25 cellular contexts compared by ENCODE assay signal in the genomic region with DNA sequence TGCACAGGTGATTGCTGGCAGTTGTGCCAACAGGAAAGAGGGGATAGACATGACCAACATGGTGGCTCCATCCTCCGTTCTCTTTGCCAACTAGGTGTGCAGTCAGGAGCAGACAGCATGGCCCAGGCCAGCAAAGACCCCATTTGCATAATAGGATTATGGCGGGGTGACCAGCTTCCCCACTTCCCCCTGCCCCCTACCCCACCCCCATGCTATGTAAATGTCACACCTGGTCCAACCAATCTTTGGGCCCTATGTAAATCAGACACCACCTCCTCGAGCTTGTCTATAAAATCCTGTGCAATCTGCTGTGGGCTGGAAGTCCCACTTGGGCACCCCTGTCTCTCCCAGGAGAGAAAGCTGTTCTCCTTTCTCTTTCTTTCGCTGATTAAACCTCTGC.
"Had no signal": no experiment of that assay in that cellular context is flagged by ENCODE, and none has a peak within 500 bp of the region (broad histone marks: within the 10 kb centered on the region; RNA-seq: fewer than 3 reads in every experiment).

No MANE protein-coding gene starts in this region.

- DNase-seq: activated CD4-positive, alpha-beta T cell treated with anti-CD3 and anti-CD28 coated beads for 1 hour; activated CD4-positive, alpha-beta T cell treated with anti-CD3 and anti-CD28 coated beads, Interleukin-2, amount 10 ng/mL, durations not matched to agents 24 days and 14 days; activated CD4-positive, alpha-beta T cell treated with anti-CD3 and anti-CD28 coated beads, Interleukin-2, amount 50 U/mL, for 48 hours; activated CD8-positive, alpha-beta memory T cell treated with anti-CD3 and anti-CD28 coated beads, Interleukin-2, amount 10 ng/mL, durations not matched to agents 7 days and 5 days; activated effector memory CD4-positive, alpha-beta T cell treated with anti-CD3 and anti-CD28 coated beads, Interleukin-2, amount 50 U/mL, for 16 hours; activated naive CD4-positive, alpha-beta T cell treated with Interleukin-2 at 50 U/mL for 16 hours; activated naive CD8-positive, alpha-beta T cell treated with anti-CD3 and anti-CD28 coated beads, Interleukin-2, amount 50 U/mL, for 24 hours; activated T-cell treated with anti-CD3 and anti-CD28 coated beads, Interleukin-2, amount 50 U/mL, for 4 hours; amniotic stem cell; body of pancreas; central memory CD4-positive, alpha-beta T cell; MM.1S; NCI-H1105 treated with DMSO at 0.1 percent for 48 hours; NCI-H1436 treated with DMSO at 0.1 percent for 48 hours; NCI-H187; NCI-H2081; NCI-H2227 treated with DMSO at 0.1 percent for 48 hours; NCI-H446 treated with DMSO at 0.1 percent for 48 hours; NCI-H526 treated with DMSO at 0.1 percent for 48 hours; PC-9; SK-N-SH; T-helper 1 cell had no signal

- H3K36me3 ChIP-seq: ascending aorta had no signal

- H3K9me3 Mint-ChIP-seq: activated CD4-positive, alpha-beta T cell treated with anti-CD3 and anti-CD28 coated beads, Interleukin-2, amount 10 ng/mL, durations not matched to agents 24 days and 14 days; activated T-cell treated with anti-CD3 and anti-CD28 coated beads, Interleukin-2, amount 50 U/mL, for 4 hours; WTC11 had no signal

- H3K4me1 Mint-ChIP-seq: activated CD4-positive, alpha-beta T cell treated with anti-CD3 and anti-CD28 coated beads, Interleukin-2, amount 10 ng/mL, durations not matched to agents 24 days and 14 days; activated CD8-positive, alpha-beta memory T cell treated with anti-CD3 and anti-CD28 coated beads, Interleukin-2, amount 10 ng/mL, durations not matched to agents 7 days and 5 days; activated naive CD8-positive, alpha-beta T cell treated with anti-CD3 and anti-CD28 coated beads, Interleukin-2, amount 50 U/mL, for 24 hours had no signal

- ATAC-seq: activated CD8-positive, alpha-beta memory T cell treated with anti-CD3 and anti-CD28 coated beads, Interleukin-2, amount 10 ng/mL, durations not matched to agents 7 days and 5 days; activated naive CD4-positive, alpha-beta T cell treated with anti-CD3 and anti-CD28 coated beads, Interleukin-2, amount 50 U/mL, for 72 hours; activated naive CD8-positive, alpha-beta T cell treated with anti-CD3 and anti-CD28 coated beads, Interleukin-2, amount 50 U/mL, for 24 hours; activated T-cell treated with anti-CD3 and anti-CD28 coated beads, Interleukin-2, amount 50 U/mL, for 4 hours; body of pancreas; WTC11 had no signal

- H3K4me1 ChIP-seq: ascending aorta, body of pancreas had no signal

- H3K9me3 ChIP-seq: ascending aorta, body of pancreas, SK-N-SH had no signal

- H3K27ac Mint-ChIP-seq: activated CD4-positive, alpha-beta T cell treated with anti-CD3 and anti-CD28 coated beads, Interleukin-2, amount 10 ng/mL, durations not matched to agents 24 days and 14 days; activated CD8-positive, alpha-beta memory T cell treated with anti-CD3 and anti-CD28 coated beads, Interleukin-2, amount 10 ng/mL, durations not matched to agents 7 days and 5 days; activated naive CD4-positive, alpha-beta T cell treated with anti-CD3 and anti-CD28 coated beads, Interleukin-2, amount 50 U/mL, for 72 hours; activated naive CD8-positive, alpha-beta T cell treated with anti-CD3 and anti-CD28 coated beads, Interleukin-2, amount 50 U/mL, for 24 hours; WTC11 had no signal

- H3K4me3 Mint-ChIP-seq: activated CD4-positive, alpha-beta T cell treated with anti-CD3 and anti-CD28 coated beads, Interleukin-2, amount 10 ng/mL, durations not matched to agents 24 days and 14 days; activated CD8-positive, alpha-beta memory T cell treated with anti-CD3 and anti-CD28 coated beads, Interleukin-2, amount 10 ng/mL, durations not matched to agents 7 days and 5 days; activated naive CD8-positive, alpha-beta T cell treated with anti-CD3 and anti-CD28 coated beads, Interleukin-2, amount 50 U/mL, for 24 hours; activated T-cell treated with anti-CD3 and anti-CD28 coated beads, Interleukin-2, amount 50 U/mL, for 4 hours; WTC11 had no signal

- H3K4me3 ChIP-seq: ascending aorta, body of pancreas, PC-9 had no signal

- H3K36me3 Mint-ChIP-seq: activated CD8-positive, alpha-beta memory T cell treated with anti-CD3 and anti-CD28 coated beads, Interleukin-2, amount 10 ng/mL, durations not matched to agents 7 days and 5 days; activated naive CD4-positive, alpha-beta T cell treated with anti-CD3 and anti-CD28 coated beads, Interleukin-2, amount 50 U/mL, for 72 hours; WTC11 had no signal

- H3K27me3 Mint-ChIP-seq: activated CD4-positive, alpha-beta T cell treated with anti-CD3 and anti-CD28 coated beads, Interleukin-2, amount 10 ng/mL, durations not matched to agents 24 days and 14 days; activated CD8-positive, alpha-beta memory T cell treated with anti-CD3 and anti-CD28 coated beads, Interleukin-2, amount 10 ng/mL, durations not matched to agents 7 days and 5 days had no signal

- H3K4me2 ChIP-seq: PC-9, SK-N-SH had no signal

- H3K27ac ChIP-seq: ascending aorta, body of pancreas, PC-9 had no signal

- H3K27me3 ChIP-seq: ascending aorta, body of pancreas had no signal

- H3K9ac ChIP-seq: SK-N-SH had no signal

- H2AFZ ChIP-seq: PC-9 had no signal
